In genomic region chr17:77154187-77154586, GRCh38 we compare ENCODE assay signal across 28 cellular contexts. TPM values are rescaled to one million over a fixed set of nuclear protein-coding genes. Genes with fewer than 3 reads are reported as not detected.
DNase-seq lines count a peak whose midpoint lies in the region; ATAC-seq and TF ChIP-seq lines count a peak whose summit lies in the region.
"Had no signal": no experiment of that assay in that cellular context is flagged by ENCODE, and none has a peak within 500 bp of the region (broad histone marks: within the 10 kb centered on the region; RNA-seq: fewer than 3 reads in every experiment).

No MANE protein-coding gene starts in this region.

- H3K4me2 ChIP-seq in DOHH2 (ENCODE audit: low read length) = peak overlapping the region; percentile 70
- H3K4me2 ChIP-seq in PC-3 (ENCODE audit: low read length) = no peak overlapping the region

- BruUV-seq in PC-3 (replicated peaks; lab: Mats Ljungman, UMichigan) = no TSS peak

- H3K27ac ChIP-seq in DOHH2 (ENCODE audit: low read depth, low read length) = peak overlapping the region; percentile 28; the same call in 1 of the 2 replicates
- no peak overlapping the region for H3K27ac ChIP-seq in PC-3 (ENCODE audit: low read length)
- H3K27ac ChIP-seq in epithelial cell of prostate = peak overlapping the region; percentile 24
- peak overlapping the region; percentile 92 to 96 (median 94) for H3K27ac ChIP-seq in gastrocnemius medialis
- H3K27ac ChIP-seq: colonic mucosa, SJSA1 had no signal

- no peaks in the 10 kb centered on the region for H3K27me3 ChIP-seq in DOHH2 (ENCODE audit: control insufficient read depth, low read length)
- H3K27me3 ChIP-seq in PC-3 (ENCODE audit: low read length) = no peaks in the 10 kb centered on the region
- H3K27me3 ChIP-seq in gastrocnemius medialis = no peaks in the 10 kb centered on the region
- H3K27me3 ChIP-seq: adrenal gland, colonic mucosa, SJSA1, testis had no signal

- H3K4me3 ChIP-seq in DOHH2 (ENCODE audit: low read length) (peak overlapping the region; percentile 23; the same call in 1 of the 2 replicates), PC-3 (ENCODE audit: low read length) (no peak overlapping the region), gastrocnemius medialis (no peak overlapping the region)
- H3K4me3 ChIP-seq: adrenal gland, colonic mucosa, SJSA1, skin epidermis, testis had no signal

- H4K20me1 ChIP-seq in DOHH2 (ENCODE audit: control insufficient read depth, insufficient read depth, low read depth, low read length) (peaks cover 37% of the 10 kb centered on the region), PC-3 (ENCODE audit: low read length) (no peaks in the 10 kb centered on the region)

- in situ Hi-C loops in gastrocnemius medialis (cut with MboI; ENCODE audit: low sequenced_read_pairs in 4 of 4) = loop anchor here in 1 of 4 donors (10.0 kb wide), 1 partner anchor 49 kb away; no protein-coding TSS in a partner anchor

- no peaks in the 10 kb centered on the region for H3K9me2 ChIP-seq in DOHH2 (replicated peaks; ENCODE audit: control insufficient read depth, low read length)
- H3K9me2 ChIP-seq in PC-3 (replicated peaks; ENCODE audit: low read length) = no peaks in the 10 kb centered on the region

- H3K4me1 ChIP-seq in DOHH2 (ENCODE audit: control insufficient read depth, low read length) = peaks cover 99% of the 10 kb centered on the region
- H3K4me1 ChIP-seq in PC-3 (ENCODE audit: insufficient read depth, low read length) = no peaks in the 10 kb centered on the region
- H3K4me1 ChIP-seq in gastrocnemius medialis = peaks cover 90 to 91% of the 10 kb centered on the region in 2 donors
- H3K4me1 ChIP-seq: SJSA1 had no signal

- ATAC-seq in PC-3 (peak; percentile 14; the same call in 1 of the 2 replicates), gastrocnemius medialis (peak in 1 of 2 donors; percentile 14)
- ATAC-seq: CD8-positive, alpha-beta T cell; naive thymus-derived CD8-positive, alpha-beta T cell had no signal

- TF ChIP-seq CTCF in DOHH2 (IDR thresholded peaks at IDR 0.05; ENCODE audit: low read depth, low read length, poor library complexity, severe bottlenecking) (no peak), PC-3 (conservative IDR thresholded peaks at IDR 0.05; ENCODE audit: low read depth, low read length) (no peak), gastrocnemius medialis (IDR thresholded peaks at IDR 0.05 in 4 of 5, conservative IDR thresholded peaks at IDR 0.05 in 1 of 5) (no peak)

- POLR2A ChIA-PET in PC-3 (lab: Charles Lee; ENCODE audit: unreplicated experiment) = no interaction called here

- H3K9ac ChIP-seq in PC-3 (ENCODE audit: low read length) = no peak overlapping the region

- intact Hi-C loops in PC-3 (cut with micrococcal nuclease) = loop anchor here (5.0 kb wide), 1 partner anchor 33 kb away; no protein-coding TSS in a partner anchor
- intact Hi-C loops in gastrocnemius medialis (cut with DNase I; ENCODE audit: low total_unique reads) = no loop called here

- TF ChIP-seq POLR2A in gastrocnemius medialis (IDR thresholded peaks at IDR 0.05) = no peak

- no peak for DNase-seq in PC-3
- DNase-seq in epithelial cell of prostate (ENCODE audit: low read depth, low spot score) = no peak
- DNase-seq in gastrocnemius medialis = no peak
- no peak for DNase-seq in cerebellar cortex (ENCODE audit: low spot score)
- no peak for DNase-seq in germinal center (ENCODE audit: low spot score)
- DNase-seq in foreskin melanocyte = no peak
- no peak for DNase-seq in NCI-H524 (lab: John Stamatoyannopoulos, UW)
- DNase-seq: activated CD4-positive, alpha-beta T cell treated with anti-CD3 and anti-CD28 coated beads, Interleukin-2, amount 50 U/mL, for 1 hour; activated CD8-positive, alpha-beta memory T cell treated with anti-CD3 and anti-CD28 coated beads, Interleukin-2, amount 50 U/mL, for 4 hours; activated effector memory CD4-positive, alpha-beta T cell treated with anti-CD3 and anti-CD28 coated beads, Interleukin-2, amount 50 U/mL, for 16 hours; adrenal gland; CD8-positive, alpha-beta T cell; colonic mucosa; DMS153; endodermal cell; GDM1; head of caudate nucleus; left colon; naive thymus-derived CD8-positive, alpha-beta T cell; NCI-H187; NCI-H2227 treated with DMSO at 0.1 percent for 48 hours; posterior cingulate gyrus; stimulated activated CD4-positive, alpha-beta T cell treated with anti-CD3 and anti-CD28 coated beads, Interleukin-1b, Interleukin-23, amount 100 ng/mL, for 48 hours; T-helper 2 cell; testis had no signal

- no peaks in the 10 kb centered on the region for H3K9me3 ChIP-seq in DOHH2 (ENCODE audit: control insufficient read depth, insufficient read depth, low read length)
- no peaks in the 10 kb centered on the region for H3K9me3 ChIP-seq in PC-3 (ENCODE audit: low read length)
- no peaks in the 10 kb centered on the region for H3K9me3 ChIP-seq in gastrocnemius medialis
- H3K9me3 ChIP-seq: adrenal gland, colonic mucosa, SJSA1, testis had no signal

- H3F3A ChIP-seq in DOHH2 (ENCODE audit: control insufficient read depth, insufficient read depth) (peaks cover 13% of the 10 kb centered on the region; the same call in 1 of the 2 replicates), PC-3 (ENCODE audit: low read length, unreplicated experiment) (no peaks in the 10 kb centered on the region)

- H3K79me2 ChIP-seq in DOHH2 (ENCODE audit: control insufficient read depth, low read length) (peaks cover 100% of the 10 kb centered on the region), PC-3 (ENCODE audit: low read length) (peaks cover 93% of the 10 kb centered on the region)

- H3K36me3 ChIP-seq in DOHH2 (ENCODE audit: control insufficient read depth, low read length) (peaks cover 83% of the 10 kb centered on the region), PC-3 (ENCODE audit: low read depth, low read length) (peaks cover 23% of the 10 kb centered on the region; the same call in 1 of the 2 replicates), gastrocnemius medialis (no peaks in the 10 kb centered on the region)
- H3K36me3 ChIP-seq: colonic mucosa had no signal

- no peak overlapping the region for H2AFZ ChIP-seq in PC-3 (ENCODE audit: low read length)

- CTCF ChIA-PET in PC-3 (lab: Charles Lee) = interaction anchor here (0.6 kb wide), 1 partner anchor 29 kb away, joined by 3 read pairs; no protein-coding TSS in a partner anchor

RNA-seq across cellular contexts. Expression of gene SEC14L1, which starts 13.4 kb away (rescaled TPM):
- 39.8 and 50.9 TPM in 2 replicates for total RNA-seq in PC-3 (2014; rRNA removed)
- total RNA-seq in gastrocnemius medialis = 10 to 100 TPM; 55.0 to 94.1 (median 73.7) TPM
